ENCODE assay signal across 8 cellular contexts in the genomic region with DNA sequence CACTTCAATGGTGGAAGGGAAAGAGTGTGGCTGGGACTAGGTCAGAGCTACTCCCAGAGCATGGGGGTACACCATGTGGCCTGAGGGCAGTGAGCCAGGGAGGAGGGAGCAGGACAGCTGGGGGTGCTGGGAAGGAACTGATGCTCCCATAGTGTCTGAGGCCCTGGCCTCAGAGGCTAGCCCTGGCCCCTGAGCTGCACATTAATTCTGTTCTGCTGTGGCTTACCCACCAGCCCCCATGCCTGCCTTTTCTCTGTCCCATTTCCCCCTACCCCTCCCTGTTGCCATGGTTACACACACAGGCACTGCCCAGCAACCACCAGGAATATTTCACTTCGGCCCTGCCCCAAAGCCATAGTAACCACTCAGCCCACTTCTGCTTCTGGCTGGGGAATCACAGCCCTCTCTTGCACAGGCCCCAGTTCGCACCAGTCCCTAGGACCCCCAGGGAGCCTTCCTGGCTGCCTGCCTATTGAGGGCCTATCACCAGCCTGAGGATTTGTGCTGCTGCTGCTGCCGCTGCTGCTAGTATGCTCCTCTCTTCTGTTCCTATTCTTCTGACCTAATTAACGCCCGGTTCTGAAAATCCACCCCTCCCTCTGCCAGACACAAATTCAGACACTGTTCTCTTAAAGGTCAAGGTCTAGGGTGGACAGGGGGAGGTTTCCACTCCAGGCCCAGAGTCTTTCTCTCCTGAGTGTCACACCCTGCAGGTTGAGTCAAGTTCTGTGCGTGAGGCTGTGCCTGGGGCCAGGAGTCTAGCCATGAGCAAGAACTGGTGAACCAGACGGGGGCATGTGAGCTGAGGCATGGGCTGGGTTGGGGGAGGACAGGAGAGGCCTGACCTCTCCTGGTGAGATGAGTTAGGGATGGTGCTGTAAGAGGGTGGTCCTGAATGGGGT.
DNase-seq lines count a peak whose midpoint lies in the region; ATAC-seq and TF ChIP-seq lines count a peak whose summit lies in the region.

No MANE protein-coding gene starts in this region.

- no peaks in the 10 kb centered on the region for H3K9me3 ChIP-seq in stomach

- no peaks in the 10 kb centered on the region for H3K9me3 Mint-ChIP-seq in activated CD4-positive, alpha-beta T cell treated with anti-CD3 and anti-CD28 coated beads, Interleukin-2, amount 10 ng/mL, durations not matched to agents 7 days and 5 days
- no peaks in the 10 kb centered on the region for H3K9me3 Mint-ChIP-seq in activated T-helper 2 cell treated with anti-CD3 and anti-CD28 coated beads, Interferon-gamma antibody, Interleukin-2, Interleukin-4, amounts not matched to agents 10 μg/mL and 5 μg/mL and 100 μg/mL, durations not matched to agents 14 hours and 24 hours and 36 hours

- peaks cover 0 to 44% (median 41%) of the 10 kb centered on the region in 4 donors for H3K36me3 ChIP-seq in stomach

- CTCF ChIA-PET in activated CD4-positive, alpha-beta T cell treated with anti-CD3 and anti-CD28 coated beads, Interleukin-2, amount 10 ng/mL, durations not matched to agents 7 days and 5 days (lab: Charles Lee), result interaction anchor here (0.6 kb wide), 1 partner anchor 22 kb away, joined by 3 read pairs; no protein-coding TSS in a partner anchor

- TF ChIP-seq EP300 in stomach (IDR thresholded peaks at IDR 0.05), result no peak

- H3K27ac ChIP-seq in stomach, result peak overlapping the region in 4 of 5 donors; percentile 20 to 87 (median 60)

- DNase-seq in activated CD4-positive, alpha-beta T cell treated with anti-CD3 and anti-CD28 coated beads, Interleukin-2, amount 10 ng/mL, durations not matched to agents 7 days and 5 days, result no peak
- DNase-seq in activated CD4-positive, alpha-beta T cell treated with anti-CD3 and anti-CD28 coated beads for 48 hours, result no peak
- no peak for DNase-seq in activated T-helper 2 cell treated with anti-CD3 and anti-CD28 coated beads, Interferon-gamma antibody, Interleukin-2, Interleukin-4, amounts not matched to agents 10 μg/mL and 5 μg/mL and 100 μg/mL, durations not matched to agents 14 hours and 24 hours and 36 hours (ENCODE audit: low spot score)
- DNase-seq in hippocampal formation (lab: John Stamatoyannopoulos, UW), result peak; percentile 80 to 86
- DNase-seq in stomach, result no peak
- DNase-seq in GOT3 (lab: John Stamatoyannopoulos, UW), result no peak

- TF ChIP-seq POLR2A in stomach (IDR thresholded peaks at IDR 0.05), result no peak

- no peak overlapping the region for H3K4me3 ChIP-seq in stomach

- peak overlapping the region; percentile 72 for H3K27ac Mint-ChIP-seq in activated CD4-positive, alpha-beta T cell treated with anti-CD3 and anti-CD28 coated beads, Interleukin-2, amount 10 ng/mL, durations not matched to agents 7 days and 5 days
- H3K27ac Mint-ChIP-seq in activated T-helper 2 cell treated with anti-CD3 and anti-CD28 coated beads, Interferon-gamma antibody, Interleukin-2, Interleukin-4, amounts not matched to agents 10 μg/mL and 5 μg/mL and 100 μg/mL, durations not matched to agents 14 hours and 24 hours and 36 hours, result peak overlapping the region; percentile 66

- H3K36me3 Mint-ChIP-seq in activated CD4-positive, alpha-beta T cell treated with anti-CD3 and anti-CD28 coated beads, Interleukin-2, amount 10 ng/mL, durations not matched to agents 7 days and 5 days (ENCODE audit: low read depth), result peaks cover 16% of the 10 kb centered on the region
- H3K36me3 Mint-ChIP-seq in activated T-helper 2 cell treated with anti-CD3 and anti-CD28 coated beads, Interferon-gamma antibody, Interleukin-2, Interleukin-4, amounts not matched to agents 10 μg/mL and 5 μg/mL and 100 μg/mL, durations not matched to agents 14 hours and 24 hours and 36 hours (ENCODE audit: low read depth), result peaks cover 42% of the 10 kb centered on the region

- no peak overlapping the region for H3K4me3 Mint-ChIP-seq in activated CD4-positive, alpha-beta T cell treated with anti-CD3 and anti-CD28 coated beads, Interleukin-2, amount 10 ng/mL, durations not matched to agents 7 days and 5 days
- H3K4me3 Mint-ChIP-seq in activated T-helper 2 cell treated with anti-CD3 and anti-CD28 coated beads, Interferon-gamma antibody, Interleukin-2, Interleukin-4, amounts not matched to agents 10 μg/mL and 5 μg/mL and 100 μg/mL, durations not matched to agents 14 hours and 24 hours and 36 hours (ENCODE audit: low read depth), result no peak overlapping the region

- H3K27me3 ChIP-seq in stomach, result no peaks in the 10 kb centered on the region

- no peak for ATAC-seq in GM19351 (IDR thresholded peaks at IDR 0.05; ENCODE audit: unreplicated experiment)
- no peak for ATAC-seq in GM21723 (IDR thresholded peaks at IDR 0.05; ENCODE audit: unreplicated experiment)

- H3K27me3 Mint-ChIP-seq in activated CD4-positive, alpha-beta T cell treated with anti-CD3 and anti-CD28 coated beads, Interleukin-2, amount 10 ng/mL, durations not matched to agents 7 days and 5 days, result no peaks in the 10 kb centered on the region
- H3K27me3 Mint-ChIP-seq in activated T-helper 2 cell treated with anti-CD3 and anti-CD28 coated beads, Interferon-gamma antibody, Interleukin-2, Interleukin-4, amounts not matched to agents 10 μg/mL and 5 μg/mL and 100 μg/mL, durations not matched to agents 14 hours and 24 hours and 36 hours (ENCODE audit: low read depth), result no peaks in the 10 kb centered on the region

- 64 to 78% (median 72%) methylated on average over 7 of the region's 7 CpGs for WGBS in stomach, 5 donors

- POLR2A ChIA-PET in activated CD4-positive, alpha-beta T cell treated with anti-CD3 and anti-CD28 coated beads, Interleukin-2, amount 10 ng/mL, durations not matched to agents 7 days and 5 days (lab: Charles Lee), result interaction anchor here (0.5 kb wide), 1 partner anchor 80 kb away, joined by 4 read pairs; no protein-coding TSS in a partner anchor

- no peak for TF ChIP-seq CTCF in stomach (IDR thresholded peaks at IDR 0.05)

- peaks cover 0 to 66% (median 32%) of the 10 kb centered on the region in 4 donors for H3K4me1 ChIP-seq in stomach

- H3K4me1 Mint-ChIP-seq in activated CD4-positive, alpha-beta T cell treated with anti-CD3 and anti-CD28 coated beads, Interleukin-2, amount 10 ng/mL, durations not matched to agents 7 days and 5 days, result peaks cover 5% of the 10 kb centered on the region
- peaks cover 3% of the 10 kb centered on the region for H3K4me1 Mint-ChIP-seq in activated T-helper 2 cell treated with anti-CD3 and anti-CD28 coated beads, Interferon-gamma antibody, Interleukin-2, Interleukin-4, amounts not matched to agents 10 μg/mL and 5 μg/mL and 100 μg/mL, durations not matched to agents 14 hours and 24 hours and 36 hours (ENCODE audit: low read depth)

- intact Hi-C loops in activated T-helper 2 cell treated with anti-CD3 and anti-CD28 coated beads, Interferon-gamma antibody, Interleukin-2, Interleukin-4, amounts not matched to agents 10 μg/mL and 5 μg/mL and 100 μg/mL, durations not matched to agents 14 hours and 24 hours and 36 hours (cut with micrococcal nuclease), result no loop called here
- intact Hi-C loops in stomach (cut with DNase I; ENCODE audit: low total_unique reads), result no loop called here

Comparison
In these comparisons a context has a peak if more than half of its experiments do, and no peak if none do; other contexts are left out.
1. DNase-seq: peak in hippocampal formation (2 of 2); none in activated CD4-positive, alpha-beta T cell treated with anti-CD3 and anti-CD28 coated beads, Interleukin-2, amount 10 ng/mL, durations not matched to agents 7 days and 5 days (single experiment), activated CD4-positive, alpha-beta T cell treated with anti-CD3 and anti-CD28 coated beads for 48 hours (single experiment), activated T-helper 2 cell treated with anti-CD3 and anti-CD28 coated beads, Interferon-gamma antibody, Interleukin-2, Interleukin-4, amounts not matched to agents 10 μg/mL and 5 μg/mL and 100 μg/mL, durations not matched to agents 14 hours and 24 hours and 36 hours (single experiment), stomach (single experiment) and GOT3 (single experiment).